8 cellular contexts compared by ENCODE assay signal in genomic region chr12:76560083-76560491, GRCh38. TPM values are rescaled to one million over a fixed set of nuclear protein-coding genes. Genes with fewer than 3 reads are reported as not detected.
DNase-seq lines count a peak whose midpoint lies in the region; ATAC-seq, FAIRE-seq and TF ChIP-seq lines count a peak whose summit lies in the region.

No MANE protein-coding gene starts in this region.

- H3K4me2 ChIP-seq in K562 (ENCODE audit: insufficient read depth, low read length): peak overlapping the region; percentile 92

- peaks cover 42% of the 10 kb centered on the region for H3K79me2 ChIP-seq in ACC112 (ENCODE audit: control insufficient read depth, insufficient read depth, low read length, unreplicated experiment)
- H3K79me2 ChIP-seq in K562 (ENCODE audit: control insufficient read depth, insufficient read depth, low read length): peaks cover 51% of the 10 kb centered on the region

- H3K27me3 ChIP-seq in ACC112 (ENCODE audit: insufficient read depth, low read length) (no peaks in the 10 kb centered on the region), K562 (ENCODE audit: control insufficient read depth in 2 of 2, insufficient read depth in 2 of 2, low read length in 2 of 2) (no peaks in the 10 kb centered on the region)

- no peak for TF ChIP-seq CTCF in K562 (IDR thresholded peaks at IDR 0.05 in 2 of 3, conservative IDR thresholded peaks at IDR 0.05 in 1 of 3; ENCODE audit: insufficient read depth in 2 of 3, low read depth in 1 of 3, low read length in 3 of 3)

- POLR2A ChIA-PET in K562 (lab: Yijun Ruan, JAX): interaction anchor here (0.6 to 2.2 kb wide), 7 partner anchors 8 to 447 kb away, joined by 3 to 11 read pairs (median 3); no protein-coding TSS in a partner anchor

- peak overlapping the region; percentile 76 for H3K27ac ChIP-seq in ACC112 (ENCODE audit: low read depth, low read length)
- H3K27ac ChIP-seq in K562 (ENCODE audit: extremely low read depth, low read depth, low read length): peak overlapping the region; percentile 95

- H3K9me3 ChIP-seq in K562 (replicated peaks; ENCODE audit: control insufficient read depth, insufficient read depth, low read depth, low read length): no peaks in the 10 kb centered on the region

- no peak for TF ChIP-seq EP300 in K562 (IDR thresholded peaks at IDR 0.05; ENCODE audit: low read length)

- H3K36me3 ChIP-seq in ACC112 (ENCODE audit: insufficient read depth, low read length) (no peaks in the 10 kb centered on the region), K562 (ENCODE audit: control insufficient read depth, insufficient read depth, low read length) (no peaks in the 10 kb centered on the region)

- 2% methylated on average over 8 of the region's 8 CpGs for WGBS in K562 (ENCODE audit: insufficient coverage, low coverage, missing lambda C conversion rate)

- no peaks in the 10 kb centered on the region for H3K9me1 ChIP-seq in K562 (ENCODE audit: control insufficient read depth, insufficient read depth, low read length)

- no peak for TF ChIP-seq RAD21 in K562 (CRISPR knock-in tag; conservative IDR thresholded peaks at IDR 0.05 in 1 of 2, IDR thresholded peaks at IDR 0.05 in 1 of 2)

- no peak for DNase-seq in K562 (ENCODE audit: extremely low read depth in 1 of 4, low spot score in 3 of 4)
- DNase-seq in midbrain (lab: John Stamatoyannopoulos, UW): peak; percentile 61
- no peak for DNase-seq in kidney glomerular epithelial cell (lab: John Stamatoyannopoulos, UW)
- no peak for DNase-seq in NCI-H2196 (lab: John Stamatoyannopoulos, UW; ENCODE audit: unreplicated experiment)

- FAIRE-seq in K562 (lab: Jason Lieb, UNC): no peak

- peak overlapping the region; percentile 81 for H2AFZ ChIP-seq in ACC112 (ENCODE audit: low read length, unreplicated experiment)
- peak overlapping the region; percentile 90 for H2AFZ ChIP-seq in K562 (ENCODE audit: low read depth, low read length)

- in situ Hi-C loops in K562 (cut with MboI): no loop called here

- ATAC-seq in GM19043 (IDR thresholded peaks at IDR 0.05; ENCODE audit: low read depth, unreplicated experiment) (peak; percentile 35), HG03558 (IDR thresholded peaks at IDR 0.05; ENCODE audit: extremely low read depth, unreplicated experiment) (peak; percentile 30), K562 (peak; percentile 70; the same call in 2 of the 3 replicates), HG03439 (IDR thresholded peaks at IDR 0.05; ENCODE audit: unreplicated experiment) (no peak)

- no TSS peak for BruUV-seq in K562 (replicated peaks; lab: Mats Ljungman, UMichigan)

- peak overlapping the region; percentile 89 for H3K4me3 ChIP-seq in ACC112 (ENCODE audit: low read depth, low read length)
- H3K4me3 ChIP-seq in K562: peak overlapping the region; percentile 95

- H4K20me1 ChIP-seq in K562 (replicated peaks; ENCODE audit: control insufficient read depth, insufficient read depth, low read length): peaks cover 12% of the 10 kb centered on the region; the same call in 1 of the 2 replicates

- intact Hi-C loops in K562 (cut with micrococcal nuclease): no loop called here

- H3K4me1 ChIP-seq in ACC112 (ENCODE audit: control insufficient read depth, insufficient read depth, low read length, unreplicated experiment) (peaks cover 22% of the 10 kb centered on the region), K562 (replicated peaks in 1 of 2; ENCODE audit: control insufficient read depth in 2 of 2, insufficient read depth in 2 of 2, low read length in 2 of 2) (peaks cover 14 to 25% of the 10 kb centered on the region in 2 experiments)

- CTCF ChIA-PET in K562 (lab: Yijun Ruan, JAX; ENCODE audit: low intra/inter-chr PET ratio): interaction anchor here (0.6 kb wide), 1 partner anchor 723 kb away, joined by 3 read pairs; no protein-coding TSS in a partner anchor

- TF ChIP-seq POLR2A in K562 (conservative IDR thresholded peaks at IDR 0.05): no peak

- H3K9ac ChIP-seq in K562 (ENCODE audit: insufficient read depth in 1 of 2, low read depth in 2 of 2, low read length in 2 of 2): peak overlapping the region; percentile 91 to 100

TF ChIP-seq in K562, 482 proteins besides CTCF, POLR2A, EP300 and RAD21 (continues in another document):
- TF ChIP-seq TEAD4 (IDR thresholded peaks at IDR 0.05; ENCODE audit: low read length) (no peak), TEAD4 (CRISPR knock-in tag; IDR thresholded peaks at IDR 0.05; ENCODE audit: borderline replicate concordance) (no peak), SMARCC2 (IDR thresholded peaks at IDR 0.05; ENCODE audit: low read depth) (peak; percentile 23; the same call in 1 of the 2 replicates), CREBBP (IDR thresholded peaks at IDR 0.05; ENCODE audit: low read depth, low read length) (no peak), MTA3 (IDR thresholded peaks at IDR 0.05; ENCODE audit: borderline replicate concordance) (no peak; the same call in 1 of the 2 replicates), KLF13 (tag; IDR thresholded peaks at IDR 0.05; ENCODE audit: borderline replicate concordance, low read depth) (no peak), COPS2 (conservative IDR thresholded peaks at IDR 0.05) (no peak), POLR2AphosphoS2 (IDR thresholded peaks at IDR 0.05; ENCODE audit: low read length) (no peak), RREB1 (CRISPR knock-in tag; IDR thresholded peaks at IDR 0.05) (no peak), KHSRP (IDR thresholded peaks at IDR 0.05) (no peak), BACH1 (tag; IDR thresholded peaks at IDR 0.05) (peak; percentile 42; the same call in 1 of the 2 replicates), ZBTB2 (IDR thresholded peaks at IDR 0.05) (0 out of 2 replicates have a peak, but pooled peaks have one; percentile 9)

RNA-seq across cellular contexts. Expression of gene OSBPL8, which starts 0.5 kb away (rescaled TPM):
- 52.8 and 159 TPM in 2 replicates for total RNA-seq in K562 (2011; cell fraction: chromatin; rRNA removed; ENCODE audit: low replicate concordance)
- total RNA-seq in K562 (2011; cell fraction: nucleolus; rRNA removed): 43.4 and 53.4 TPM in 2 replicates
- 46.3 and 48.5 TPM in 2 replicates for total RNA-seq in K562 (2011; cell fraction: nucleoplasm; rRNA removed)
- total RNA-seq in K562 (2014; rRNA removed) (28.3 and 32.1 TPM in 2 replicates), K562 (2014; rRNA removed; fragmentation: Illumina TruSeq; extraction: Trizol) (81.0 and 94.9 TPM in 2 replicates), K562 (2015; rRNA removed; fragmentation: Illumina TruSeq; extraction: Trizol) (70.2 and 78.3 TPM in 2 replicates), K562 (2021) (82.7 and 88.6 TPM in 2 replicates)
- polyA plus RNA-seq in K562 (2011; rRNA removed) (34.2 and 52.7 TPM in 2 replicates), K562 (2014; fragmentation: Illumina TruSeq; extraction: Trizol) (36.2 and 42.8 TPM in 2 replicates), K562 (2014; fragmentation: Nextera tagmentation; extraction: Ambion mirVana) (10 to 100 TPM; 17.4 to 19.9 TPM), K562 (2014; rRNA removed) (25.6 and 31.4 TPM in 2 replicates)
- 15.3 and 41.1 TPM in 2 replicates for polyA plus RNA-seq in K562 (2011; cell fraction: cytosol; rRNA removed)
- polyA plus RNA-seq in K562 (2011; cell fraction: nucleus; rRNA removed): 19.3 and 21.6 TPM in 2 replicates
- 28.9 and 29.0 TPM in 2 replicates for polyA plus RNA-seq in K562 (2012)
- polyA minus RNA-seq in K562 (2011; rRNA and poly(A)+ RNA removed): 334 and 360 TPM in 2 replicates
- polyA minus RNA-seq in K562 (2011; cell fraction: cytosol; rRNA and poly(A)+ RNA removed): 66.7 and 80.0 TPM in 2 replicates
- polyA minus RNA-seq in K562 (2011; cell fraction: nucleus; rRNA and poly(A)+ RNA removed): 73.6 and 124 TPM in 2 replicates
